In the genomic region with DNA sequence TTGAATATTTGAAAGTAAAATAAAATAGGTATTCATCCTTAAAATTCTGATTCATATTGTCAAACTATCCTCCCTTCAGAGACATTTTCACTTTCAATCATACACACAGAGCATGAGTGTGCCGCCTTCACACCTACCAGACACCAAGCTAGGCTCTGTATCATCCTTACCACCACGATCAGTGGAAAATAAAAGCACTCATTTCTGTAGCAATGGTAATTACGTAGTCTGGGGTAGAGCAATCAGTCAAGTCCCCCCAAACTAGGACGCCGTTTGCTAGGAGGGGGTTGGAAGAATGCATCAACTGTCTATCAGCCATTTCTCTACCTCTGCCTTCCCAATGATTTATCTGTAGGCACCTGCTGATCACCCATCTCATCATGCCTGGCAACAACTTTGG, we compare ENCODE assay signal across 13 cellular contexts.
DNase-seq lines count a peak whose midpoint lies in the region; ATAC-seq, FAIRE-seq and TF ChIP-seq lines count a peak whose summit lies in the region.
"Had no signal": no experiment of that assay in that cellular context is flagged by ENCODE, and none has a peak within 500 bp of the region (broad histone marks: within the 10 kb centered on the region; RNA-seq: fewer than 3 reads in every experiment).

No MANE protein-coding gene starts in this region.

- peak overlapping the region in 1 of 2 donors; percentile 50 for H3K4me3 Mint-ChIP-seq in effector memory CD8-positive, alpha-beta T cell
- H3K4me3 Mint-ChIP-seq: CD8-positive, alpha-beta T cell had no signal

- peaks cover 0 to 3% of the 10 kb centered on the region in 2 donors for H3K4me1 Mint-ChIP-seq in effector memory CD8-positive, alpha-beta T cell (ENCODE audit: low read depth in 2 of 2)

- peak; percentile 63 for DNase-seq in GM13976 (ENCODE audit: low spot score)
- peak; percentile 22 for DNase-seq in GM19239 (ENCODE audit: insufficient read length, low spot score)
- no peak for DNase-seq in effector memory CD8-positive, alpha-beta T cell
- DNase-seq in SW480 (ENCODE audit: low spot score) = no peak
- DNase-seq in lower leg skin (ENCODE audit: low spot score in 2 of 2) = no peak
- no peak for DNase-seq in right atrium auricular region (ENCODE audit: low spot score)
- DNase-seq in MV-4-11 (lab: John Stamatoyannopoulos, UW) = no peak
- DNase-seq: CD8-positive, alpha-beta T cell; central memory CD4-positive, alpha-beta T cell; esophagus squamous epithelium; NCI-H82 had no signal

- no peak overlapping the region for H3K27ac ChIP-seq in right atrium auricular region
- H3K27ac ChIP-seq: esophagus squamous epithelium had no signal

- H3K9me3 ChIP-seq in right atrium auricular region = no peaks in the 10 kb centered on the region
- H3K9me3 ChIP-seq: esophagus squamous epithelium had no signal

- H3K36me3 Mint-ChIP-seq in effector memory CD8-positive, alpha-beta T cell (ENCODE audit: insufficient read depth) = peaks cover 6% of the 10 kb centered on the region
- H3K36me3 Mint-ChIP-seq: CD8-positive, alpha-beta T cell had no signal

- H3K4me3 ChIP-seq in lower leg skin (ENCODE audit: low read depth, poor library complexity, severe bottlenecking) = no peak overlapping the region
- no peak overlapping the region for H3K4me3 ChIP-seq in right atrium auricular region
- H3K4me3 ChIP-seq: esophagus squamous epithelium had no signal

- no peaks in the 10 kb centered on the region for H3K27me3 ChIP-seq in right atrium auricular region
- H3K27me3 ChIP-seq: esophagus squamous epithelium had no signal

- intact Hi-C loops in lower leg skin (cut with DNase I; ENCODE audit: low total_unique reads) = no loop called here

- no peaks in the 10 kb centered on the region for H3K9me3 Mint-ChIP-seq in effector memory CD8-positive, alpha-beta T cell

- 80 to 86% methylated on average over 5 of the region's 5 CpGs for WGBS in lower leg skin, 2 donors

- H3K36me3 ChIP-seq in right atrium auricular region = no peaks in the 10 kb centered on the region
- H3K36me3 ChIP-seq: esophagus squamous epithelium had no signal

- H3K27ac Mint-ChIP-seq in effector memory CD8-positive, alpha-beta T cell = peak overlapping the region; percentile 38 to 81
- H3K27ac Mint-ChIP-seq: CD8-positive, alpha-beta T cell had no signal

- H3K27me3 Mint-ChIP-seq in effector memory CD8-positive, alpha-beta T cell = no peaks in the 10 kb centered on the region

- peak; percentile 78 for FAIRE-seq in GM19239 (lab: Jason Lieb, UNC)

- in situ Hi-C loops in GM13976 (cut with MboI; ENCODE audit: low sequenced_read_pairs, unreplicated experiment) = loop anchor here (25.0 kb wide), 1 partner anchor 470 kb away; a partner anchor contains a TSS

- peak; percentile 62 for ATAC-seq in HG03159 (IDR thresholded peaks at IDR 0.05; ENCODE audit: unreplicated experiment)
- peak; percentile 51 for ATAC-seq in effector memory CD8-positive, alpha-beta T cell (replicated peaks)
- ATAC-seq: CD8-positive, alpha-beta T cell; SK-N-SH treated with all-trans-retinoic acid at 6 μM for 48 hours had no signal

- no peaks in the 10 kb centered on the region for H3K4me1 ChIP-seq in right atrium auricular region
- H3K4me1 ChIP-seq: esophagus squamous epithelium had no signal

- TF ChIP-seq CTCF in GM13976 (IDR thresholded peaks at IDR 0.05; ENCODE audit: borderline replicate concordance, control extremely low read depth, extremely low read depth, insufficient read depth, missing control alignments) (no peak), lower leg skin (IDR thresholded peaks at IDR 0.05) (no peak), right atrium auricular region (IDR thresholded peaks at IDR 0.05) (no peak)

- no peak for TF ChIP-seq POLR2A in lower leg skin (IDR thresholded peaks at IDR 0.05)

Comparison
In these comparisons a context has a peak if more than half of its experiments do, and no peak if none do; other contexts are left out.
1. DNase-seq: peak in GM13976 (single experiment) and GM19239 (single experiment); none in effector memory CD8-positive, alpha-beta T cell (0 of 3), SW480 (single experiment), lower leg skin (0 of 2), right atrium auricular region (single experiment) and MV-4-11 (single experiment).